In genomic region chr9:124296800-124297552, GRCh38 we compare ENCODE assay signal across 13 cellular contexts. TPM values are rescaled to one million over a fixed set of nuclear protein-coding genes. Genes with fewer than 3 reads are reported as not detected.
DNase-seq lines count a peak whose midpoint lies in the region; ATAC-seq, FAIRE-seq and TF ChIP-seq lines count a peak whose summit lies in the region.
"Had no signal": no experiment of that assay in that cellular context is flagged by ENCODE, and none has a peak within 500 bp of the region (broad histone marks: within the 10 kb centered on the region; RNA-seq: fewer than 3 reads in every experiment).

No MANE protein-coding gene starts in this region.

- TF ChIP-seq POLR2A in uterus (IDR thresholded peaks at IDR 0.05): no peak

- H3K36me3 ChIP-seq in GM23338 (ENCODE audit: insufficient read depth) (no peaks in the 10 kb centered on the region), SJCRH30 (peaks cover 1% of the 10 kb centered on the region; the same call in 1 of the 2 replicates), keratinocyte (ENCODE audit: control insufficient read depth in 2 of 2, extremely low read depth in 1 of 2, insufficient read depth in 2 of 2, low read length in 2 of 2) (peaks cover under 1 to 11% of the 10 kb centered on the region in 2 experiments), rectal smooth muscle tissue (ENCODE audit: control insufficient read depth, insufficient read depth, low read length) (no peaks in the 10 kb centered on the region), uterus (no peaks in the 10 kb centered on the region)

- peaks cover 7% of the 10 kb centered on the region for H3K9me1 ChIP-seq in keratinocyte (ENCODE audit: control insufficient read depth, extremely low read depth, insufficient read depth, low read length)

- H3K27ac Mint-ChIP-seq in GM23338: no peak overlapping the region
- H3K27ac Mint-ChIP-seq: activated CD4-positive, alpha-beta T cell treated with anti-CD3 and anti-CD28 coated beads for 36 hours had no signal

- 0 out of 2 replicates have a peak overlapping the region, but pooled peaks have one; percentile 63 for H3K27ac ChIP-seq in GM23338 (ENCODE audit: low read depth)
- H3K27ac ChIP-seq in SJCRH30: peak overlapping the region; percentile 73
- no peak overlapping the region for H3K27ac ChIP-seq in keratinocyte (ENCODE audit: control insufficient read depth, insufficient read depth, low read length)
- H3K27ac ChIP-seq in rectal smooth muscle tissue (ENCODE audit: low read depth, low read length): peak overlapping the region; percentile 49
- H3K27ac ChIP-seq in uterus: peak overlapping the region in 1 of 2 donors; percentile 42

- no peak overlapping the region for H3K9ac ChIP-seq in keratinocyte (ENCODE audit: control insufficient read depth, extremely low read depth, insufficient read depth, low read length)
- no peak overlapping the region for H3K9ac ChIP-seq in rectal smooth muscle tissue (ENCODE audit: low read length)

- H3K27me3 ChIP-seq in GM23338 (ENCODE audit: insufficient read depth) (no peaks in the 10 kb centered on the region), SJCRH30 (no peaks in the 10 kb centered on the region), keratinocyte (ENCODE audit: control insufficient read depth, extremely low read depth, insufficient read depth, low read length) (no peaks in the 10 kb centered on the region), rectal smooth muscle tissue (ENCODE audit: control insufficient read depth, insufficient read depth, low read length) (no peaks in the 10 kb centered on the region), uterus (no peaks in the 10 kb centered on the region)

- no peaks in the 10 kb centered on the region for H3K9me3 Mint-ChIP-seq in GM23338
- H3K9me3 Mint-ChIP-seq: activated T-cell treated with anti-CD3 and anti-CD28 coated beads, Interleukin-2, amount 50 U/mL, for 4 hours had no signal

- H3K4me1 ChIP-seq in GM23338 (ENCODE audit: insufficient read depth) (no peaks in the 10 kb centered on the region), SJCRH30 (peaks cover 36% of the 10 kb centered on the region), keratinocyte (ENCODE audit: control insufficient read depth, extremely low read depth, insufficient read depth, low read length) (peaks cover 63% of the 10 kb centered on the region), rectal smooth muscle tissue (ENCODE audit: control insufficient read depth, insufficient read depth, low read length) (peaks cover 25% of the 10 kb centered on the region), uterus (peaks cover 0 to 15% of the 10 kb centered on the region in 2 donors)

- H3K4me2 ChIP-seq in GM23338 (no peak overlapping the region), keratinocyte (ENCODE audit: control insufficient read depth, extremely low read depth, insufficient read depth, low read depth, low read length) (peak overlapping the region; percentile 55)

- H3K9me2 ChIP-seq in GM23338 (ENCODE audit: insufficient read depth): no peaks in the 10 kb centered on the region

- H3K4me3 Mint-ChIP-seq in GM23338: no peak overlapping the region
- H3K4me3 Mint-ChIP-seq: activated CD4-positive, alpha-beta T cell treated with anti-CD3 and anti-CD28 coated beads for 36 hours; activated T-cell treated with anti-CD3 and anti-CD28 coated beads, Interleukin-2, amount 50 U/mL, for 4 hours had no signal

- 0 out of 2 replicates have a peak, but pooled peaks cover 3% of the 10 kb centered on the region for H3K79me2 ChIP-seq in GM23338 (replicated peaks; ENCODE audit: insufficient read depth)
- H3K79me2 ChIP-seq in keratinocyte (ENCODE audit: control insufficient read depth, insufficient read depth, low read length): peaks cover 60% of the 10 kb centered on the region

- DNase-seq in GM23338 (ENCODE audit: low spot score): no peak
- DNase-seq in SJCRH30: peak; percentile 86 to 89
- DNase-seq in keratinocyte (ENCODE audit: low read depth, low spot score): no peak
- DNase-seq in uterus: no peak
- no peak for DNase-seq in epidermal melanocyte (ENCODE audit: insufficient read length, low spot score)
- no peak for DNase-seq in activated CD4-positive, alpha-beta T cell treated with anti-CD3 and anti-CD28 coated beads for 4 hours
- DNase-seq in SHP77 treated with DMSO at 0.1 percent for 48 hours (lab: John Stamatoyannopoulos, UW): no peak
- DNase-seq: activated CD4-positive, alpha-beta T cell treated with anti-CD3 and anti-CD28 coated beads for 36 hours; activated T-cell treated with anti-CD3 and anti-CD28 coated beads, Interleukin-2, amount 50 U/mL, for 4 hours; MM.1S; T-helper 1 cell had no signal

- H2AFZ ChIP-seq in GM23338 (no peak overlapping the region), keratinocyte (ENCODE audit: control insufficient read depth, low read length) (no peak overlapping the region)

- H3K9me3 ChIP-seq in SJCRH30 (replicated peaks): no peaks in the 10 kb centered on the region
- no peaks in the 10 kb centered on the region for H3K9me3 ChIP-seq in keratinocyte (ENCODE audit: control insufficient read depth, low read depth, low read length)
- H3K9me3 ChIP-seq in uterus: no peaks in the 10 kb centered on the region

- intact Hi-C loops in uterus (cut with DNase I; ENCODE audit: low total_unique reads): no loop called here

- TF ChIP-seq CTCF in GM23338 (conservative IDR thresholded peaks at IDR 0.05; ENCODE audit: low read depth in 2 of 2) (no peak), keratinocyte (optimal IDR thresholded peaks at IDR 0.05 in 1 of 3, IDR thresholded peaks at IDR 0.05 in 1 of 3, conservative IDR thresholded peaks at IDR 0.05 in 1 of 3; ENCODE audit: extremely low read depth in 1 of 3, insufficient read depth in 2 of 3, low read length in 3 of 3) (no peak), uterus (IDR thresholded peaks at IDR 0.05) (no peak)

- H3K27me3 Mint-ChIP-seq in GM23338 (ENCODE audit: insufficient read depth, low read depth, poor library complexity): peaks cover 13% of the 10 kb centered on the region

- dilution Hi-C loops in keratinocyte (cut with MboI; ENCODE audit: extremely low pct_ligation_motif_present, low sequenced_read_pairs): no loop called here

- H3K36me3 Mint-ChIP-seq in GM23338 (ENCODE audit: low read depth): no peaks in the 10 kb centered on the region; the same call in 2 of the 3 replicates

- H3K4me1 Mint-ChIP-seq in GM23338: peaks cover 24% of the 10 kb centered on the region

- no peak for FAIRE-seq in keratinocyte (lab: Jason Lieb, UNC)
- FAIRE-seq: GM19239 had no signal

- H3K4me3 ChIP-seq in GM23338 (no peak overlapping the region), SJCRH30 (no peak overlapping the region), keratinocyte (ENCODE audit: control insufficient read depth in 2 of 3, extremely low read depth in 1 of 3, insufficient read depth in 2 of 3, low read depth in 1 of 3, low read length in 3 of 3) (no peak overlapping the region), rectal smooth muscle tissue (ENCODE audit: low read length) (peak overlapping the region; percentile 4), uterus (no peak overlapping the region)

- H4K20me1 ChIP-seq in GM23338 (replicated peaks; ENCODE audit: insufficient read depth) (no peaks in the 10 kb centered on the region; the same call in 1 of the 2 replicates), keratinocyte (ENCODE audit: control insufficient read depth, extremely low read depth, insufficient read depth, low read length) (peaks cover 8% of the 10 kb centered on the region)

- ATAC-seq in GM23338: no peak
- ATAC-seq: activated CD4-positive, alpha-beta T cell treated with anti-CD3 and anti-CD28 coated beads for 36 hours; activated T-cell treated with anti-CD3 and anti-CD28 coated beads, Interleukin-2, amount 50 U/mL, for 4 hours had no signal

- H3F3A ChIP-seq in GM23338 (replicated peaks; ENCODE audit: low read depth): no peaks in the 10 kb centered on the region

TF ChIP-seq in GM23338, 12 proteins besides CTCF, POLR2A, EP300 and RAD21 (continues in another document):
- TF ChIP-seq POLR2AphosphoS5 (IDR thresholded peaks at IDR 0.05; ENCODE audit: low read depth): no peak

RNA-seq across cellular contexts. Expression of gene NEK6, which starts 39.2 kb away (rescaled TPM):
- 10.4 and 11.2 TPM in 2 replicates for total RNA-seq in GM23338 (2014; rRNA removed; shearing (Covaris generic))
- polyA plus RNA-seq in GM23338 (2016; fragmentation: Nextera tagmentation; extraction: Ambion mirVana): 6.5 and 8.1 TPM in 2 replicates
- 26.1 and 28.4 TPM in 2 replicates for total RNA-seq in SJCRH30 (2014; rRNA removed; shearing (Covaris generic))
- polyA plus RNA-seq in keratinocyte: 43.5 to 62.3 TPM (median 56.4 TPM) in 3 replicates
- 23.6 TPM for polyA plus RNA-seq in keratinocyte (2011; ENCODE audit: low read depth)
- polyA plus RNA-seq in keratinocyte (2011; cell fraction: cytosol; rRNA removed): 44.1 and 60.2 TPM in 2 replicates
- 39.8 and 44.0 TPM in 2 replicates for polyA plus RNA-seq in keratinocyte (2011; cell fraction: nucleus; rRNA removed)
- 12.1 and 37.2 TPM in 2 replicates for polyA plus RNA-seq in keratinocyte (2012; ENCODE audit: low replicate concordance)
- polyA minus RNA-seq in keratinocyte: 74.9 to 81.9 TPM (median 80.8 TPM) in 3 replicates
- polyA minus RNA-seq in keratinocyte (2011; cell fraction: cytosol; rRNA and poly(A)+ RNA removed): 36.8 TPM
- polyA minus RNA-seq in keratinocyte (2011; cell fraction: nucleus; rRNA and poly(A)+ RNA removed): 15.7 and 27.1 TPM in 2 replicates
- 10 to 100 TPM in 3 of 4 donors, 1 to 10 TPM in 1; 6.1 to 38.5 (median 34.7) TPM for total RNA-seq in uterus

Comparison
In these comparisons a context has a peak if more than half of its experiments do, and no peak if none do; other contexts are left out.
1. DNase-seq: peak in SJCRH30 (2 of 2); none in GM23338 (single experiment), keratinocyte (single experiment), uterus (0 of 2), epidermal melanocyte (single experiment), activated CD4-positive, alpha-beta T cell treated with anti-CD3 and anti-CD28 coated beads for 4 hours (0 of 2) and SHP77 treated with DMSO at 0.1 percent for 48 hours (single experiment).